Comparison of ENCODE assay signal across 8 cellular contexts in genomic region chr2:11746807-11747459, GRCh38. TPM values are rescaled to one million over a fixed set of nuclear protein-coding genes. Genes with fewer than 3 reads are reported as not detected.
DNase-seq lines count a peak whose midpoint lies in the region; ATAC-seq and TF ChIP-seq lines count a peak whose summit lies in the region.

No MANE protein-coding gene starts in this region.

- no TSS peak for BruUV-seq in Panc1 (replicated peaks; lab: Mats Ljungman, UMichigan)

- H3K4me3 ChIP-seq in Panc1 (ENCODE audit: low read depth in 2 of 2, low read length in 2 of 2) (peak overlapping the region; percentile 83 to 93), thyroid gland (replicated peaks in 1 of 3) (peak overlapping the region; percentile 43 to 89 (median 79))

- in situ Hi-C loops in Panc1 (cut with HindIII; ENCODE audit: low pct_unique_long_range_greater_than_20kb, low sequenced_read_pairs) = no loop called here

- no peaks in the 10 kb centered on the region; the same call in 1 of the 2 replicates for H3K36me3 ChIP-seq in Panc1 (ENCODE audit: control insufficient read depth, insufficient read depth, low read length)
- H3K36me3 ChIP-seq in thyroid gland = no peaks in the 10 kb centered on the region

- CTCF ChIA-PET in Panc1 (lab: Charles Lee) = interaction anchor here (0.6 to 1.0 kb wide), 6 partner anchors 32 to 284 kb away, joined by 3 to 7 read pairs (median 4); no protein-coding TSS in a partner anchor

- no peak for TF ChIP-seq CTCF in Panc1 (IDR thresholded peaks at IDR 0.05)
- no peak for TF ChIP-seq CTCF in thyroid gland (IDR thresholded peaks at IDR 0.05)

- WGBS in thyroid gland, 2 donors = 0% methylated on average over 4 to 29 of the region's 42 CpGs

- H3K9me3 ChIP-seq in Panc1 (ENCODE audit: control insufficient read depth, insufficient read depth, low read depth, low read length) = no peaks in the 10 kb centered on the region
- no peaks in the 10 kb centered on the region for H3K9me3 ChIP-seq in thyroid gland

- ATAC-seq in HG02840 (IDR thresholded peaks at IDR 0.05; ENCODE audit: low FRiP score, unreplicated experiment) (peak; percentile 17), Panc1 (peak; percentile 43)

- H3K27me3 ChIP-seq in Panc1 (ENCODE audit: control insufficient read depth, insufficient read depth, low read length) = no peaks in the 10 kb centered on the region
- no peaks in the 10 kb centered on the region for H3K27me3 ChIP-seq in thyroid gland

- DNase-seq in DMS 273 (lab: John Stamatoyannopoulos, UW; ENCODE audit: unreplicated experiment) = peak; percentile 75
- DNase-seq in Panc1 (ENCODE audit: low read depth, low spot score) = no peak
- peak; percentile 28 to 32 for DNase-seq in lung microvascular endothelial cell (ENCODE audit: low read depth in 2 of 2)
- DNase-seq in thyroid gland = peak; percentile 46 to 52
- DNase-seq in COR-L47 (lab: John Stamatoyannopoulos, UW) = no peak
- no peak for DNase-seq in epidermal melanocyte (ENCODE audit: insufficient read length, low spot score)

- peak overlapping the region; percentile 86 for H3K27ac ChIP-seq in Panc1 (ENCODE audit: low read length)
- H3K27ac ChIP-seq in cingulate gyrus (ENCODE audit: low read depth, low read length) = peak overlapping the region; percentile 14
- peak overlapping the region; percentile 68 to 83 (median 79) for H3K27ac ChIP-seq in thyroid gland

- H3K4me1 ChIP-seq in Panc1 (ENCODE audit: control insufficient read depth, insufficient read depth, low read length) = peaks cover 75% of the 10 kb centered on the region
- peaks cover 37 to 64% of the 10 kb centered on the region in 2 donors for H3K4me1 ChIP-seq in thyroid gland

- no peak for TF ChIP-seq POLR2A in thyroid gland (IDR thresholded peaks at IDR 0.05)

- POLR2A ChIA-PET in Panc1 (lab: Charles Lee) = interaction anchor here (0.5 kb wide), 1 partner anchor 28 kb away, joined by 3 read pairs; no protein-coding TSS in a partner anchor

- intact Hi-C loops in Panc1 (cut with micrococcal nuclease; ENCODE audit: unreplicated experiment) = no loop called here
- intact Hi-C loops in thyroid gland (cut with DNase I) = no loop called here

RNA-seq across cellular contexts. Expression of gene LPIN1, which starts 0.5 kb away (rescaled TPM):
- total RNA-seq in Panc1 (2021; ENCODE audit: unreplicated experiment) (51.8 TPM), lung microvascular endothelial cell (12.2 and 13.1 TPM in 2 replicates), thyroid gland (10 to 100 TPM; 28.7 to 47.0 (median 39.6) TPM)
- 23.0 TPM for polyA plus RNA-seq in Panc1 (2012; ENCODE audit: insufficient read length)

Comparison
In these comparisons a context has a peak if more than half of its experiments do, and no peak if none do; other contexts are left out.
1. DNase-seq: peak in DMS 273 (single experiment), lung microvascular endothelial cell (2 of 2) and thyroid gland (2 of 2); none in Panc1 (single experiment), COR-L47 (single experiment) and epidermal melanocyte (single experiment).
2. H3K27ac ChIP-seq: peak in every context shown above with its lines; median percentile 86 in Panc1; 79 in thyroid gland; 14 in cingulate gyrus.